ENCODE assay signal across 24 cellular contexts in genomic region chr6:124799638-124800037, GRCh38.
"Had no signal": no experiment of that assay in that cellular context is flagged by ENCODE, and none has a peak within 500 bp of the region (broad histone marks: within the 10 kb centered on the region; RNA-seq: fewer than 3 reads in every experiment).

No MANE protein-coding gene starts in this region.

- H3K9me3 ChIP-seq: colonic mucosa, esophagus squamous epithelium, gastrocnemius medialis, heart right ventricle, left lung, lower lobe of right lung, mucosa of descending colon had no signal

- FAIRE-seq: endometrium, islet of Langerhans, keratinocyte had no signal

- H3K4me3 ChIP-seq: colonic mucosa, esophagus squamous epithelium, gastrocnemius medialis, heart right ventricle, left lung, lower lobe of right lung, mucosa of descending colon had no signal

- H3K27ac ChIP-seq: colonic mucosa, epithelial cell of prostate, esophagus squamous epithelium, gastrocnemius medialis, heart right ventricle, left lung, lower lobe of right lung had no signal

- H3K4me1 ChIP-seq: colonic mucosa, esophagus squamous epithelium, gastrocnemius medialis, heart right ventricle, left lung, lower lobe of right lung had no signal

- H3K36me3 ChIP-seq: colonic mucosa, esophagus squamous epithelium, gastrocnemius medialis, heart right ventricle, left lung, lower lobe of right lung had no signal

- DNase-seq: colonic mucosa; cortex of kidney; effector CD8-positive, alpha-beta T cell; effector memory CD8-positive, alpha-beta T cell; erythroblast; esophagus squamous epithelium; foreskin melanocyte; gastrocnemius medialis; glutamatergic neuron; head of caudate nucleus; heart right ventricle; hippocampal formation; left cardiac atrium; left lung; left ventricle myocardium superior; lower lobe of right lung; mesenchymal stem cell; mucosa of descending colon; naive B cell had no signal

- H3K27me3 ChIP-seq: colonic mucosa, esophagus squamous epithelium, gastrocnemius medialis, left lung had no signal

- ATAC-seq: effector memory CD8-positive, alpha-beta T cell; esophagus mucosa; gastrocnemius medialis; heart right ventricle; left cardiac atrium; left lung; left ventricle myocardium superior; lower lobe of right lung; mucosa of descending colon had no signal
